In the genomic region with DNA sequence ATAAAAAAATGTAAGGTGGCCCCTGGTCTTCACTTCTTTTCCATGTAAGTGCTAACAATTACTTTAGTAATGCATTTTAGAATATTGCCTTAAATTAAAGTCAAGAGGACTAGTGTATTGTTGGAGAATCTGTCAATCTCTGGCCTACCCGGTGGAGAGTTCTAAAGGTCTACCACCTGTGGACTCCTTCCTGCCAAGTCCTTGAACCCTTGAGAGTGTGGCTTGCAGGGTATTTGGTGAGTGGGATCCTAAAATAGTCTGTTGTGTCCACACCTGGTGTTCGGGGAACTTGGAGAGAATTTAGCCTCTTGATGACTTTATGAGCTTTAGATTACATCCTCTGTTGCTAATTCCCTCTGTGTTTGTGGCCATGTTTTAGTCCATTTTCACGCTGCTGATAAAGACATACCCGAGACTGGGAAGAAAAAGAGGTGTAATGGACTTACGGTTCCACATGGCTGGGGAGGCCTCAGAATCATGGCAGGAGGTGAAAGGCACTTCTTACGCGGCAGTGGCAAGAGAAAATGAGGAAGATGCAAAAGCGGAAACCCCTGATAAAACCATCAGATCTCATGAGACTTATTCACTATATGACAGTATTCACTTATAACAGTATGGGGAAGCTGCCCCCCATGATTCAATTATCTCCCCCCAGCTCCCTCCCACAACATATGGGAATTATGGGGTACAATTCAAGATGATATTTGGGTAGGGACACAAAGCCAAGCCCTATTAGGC, we compare ENCODE assay signal across 12 cellular contexts. TPM values are rescaled to one million over a fixed set of nuclear protein-coding genes. Genes with fewer than 3 reads are reported as not detected.
"Had no signal": no experiment of that assay in that cellular context is flagged by ENCODE, and none has a peak within 500 bp of the region (broad histone marks: within the 10 kb centered on the region; RNA-seq: fewer than 3 reads in every experiment).

No MANE protein-coding gene starts in this region.

- H3K9me3 ChIP-seq: colonic mucosa, testis had no signal

- H3K4me3 Mint-ChIP-seq: nephron progenitor cell; stimulated activated naive CD8-positive, alpha-beta T cell treated with anti-CD3 and anti-CD28 coated beads, Interleukin-15, amount 100 ng/mL, for 72 hours had no signal

- H3K4me1 ChIP-seq: colonic mucosa, foreskin keratinocyte, sigmoid colon, testis had no signal

- DNase-seq: activated naive CD4-positive, alpha-beta T cell; caudate nucleus; colonic mucosa; foreskin keratinocyte; heart right ventricle; mammary epithelial cell; nephron progenitor cell; sigmoid colon; stimulated activated CD4-positive, alpha-beta T cell treated with anti-CD3 and anti-CD28 coated beads, Interleukin-12 subunit alpha, Interleukin-12 subunit beta, amount 100 ng/mL, for 4 hours; stimulated activated CD4-positive, alpha-beta T cell treated with anti-CD3 and anti-CD28 coated beads, Interleukin-2, amount 100 ng/mL, for 48 hours; stimulated activated naive CD8-positive, alpha-beta T cell treated with anti-CD3 and anti-CD28 coated beads, Interleukin-15, amount 100 ng/mL, for 72 hours; testis had no signal

- H3K27me3 ChIP-seq: colonic mucosa, foreskin keratinocyte, heart right ventricle, sigmoid colon, testis had no signal

- H3K4me3 ChIP-seq: colonic mucosa, heart right ventricle, sigmoid colon, testis had no signal

- H3K36me3 ChIP-seq: colonic mucosa, heart right ventricle, sigmoid colon had no signal

- H3K27ac ChIP-seq: colonic mucosa, foreskin keratinocyte, heart right ventricle, sigmoid colon, testis had no signal

- H3K27ac Mint-ChIP-seq: nephron progenitor cell; stimulated activated naive CD8-positive, alpha-beta T cell treated with anti-CD3 and anti-CD28 coated beads, Interleukin-15, amount 100 ng/mL, for 72 hours had no signal

RNA-seq across cellular contexts. Expression of a gene that starts 23.8 kb away (rescaled TPM):
- total RNA-seq: mammary epithelial cell had no signal
